Comparison of ENCODE assay signal across 8 cellular contexts in genomic region chr1:26225033-26225831, GRCh38. TPM values are rescaled to one million over a fixed set of nuclear protein-coding genes. Genes with fewer than 3 reads are reported as not detected.
DNase-seq lines count a peak whose midpoint lies in the region; ATAC-seq and TF ChIP-seq lines count a peak whose summit lies in the region.

No MANE protein-coding gene starts in this region.

- DNase-seq in AG20443 (ENCODE audit: low spot score) (peak; percentile 61), RPMI7951 (ENCODE audit: low read depth) (peak; percentile 28), ascending aorta (ENCODE audit: low spot score in 2 of 2) (peak in 1 of 2 donors; percentile 71), hypothalamus (lab: John Stamatoyannopoulos, UW) (peak in 49 of 51 donors; percentile 4 to 76 (median 43)), posterior cingulate gyrus (peak; percentile 48 to 96 (median 74)), NCI-H1417 (lab: John Stamatoyannopoulos, UW) (no peak)

- no peak for ATAC-seq in HG03460 (IDR thresholded peaks at IDR 0.05; ENCODE audit: unreplicated experiment)
- no peak for ATAC-seq in GM21381 (IDR thresholded peaks at IDR 0.05; ENCODE audit: unreplicated experiment)

- no peaks in the 10 kb centered on the region for H3K36me3 ChIP-seq in ascending aorta

- intact Hi-C loops in ascending aorta (cut with DNase I) (no loop called here), posterior cingulate gyrus (cut with DNase I) (no loop called here)

- no peak overlapping the region for H3K27ac ChIP-seq in ascending aorta

- peaks cover 0 to 8% of the 10 kb centered on the region in 2 donors for H3K4me1 ChIP-seq in ascending aorta

- no peaks in the 10 kb centered on the region for H3K27me3 ChIP-seq in ascending aorta

- no peaks in the 10 kb centered on the region for H3K9me3 ChIP-seq in ascending aorta

- no peak for TF ChIP-seq CTCF in ascending aorta (IDR thresholded peaks at IDR 0.05)

- peak overlapping the region; percentile 56 to 61 for H3K4me3 ChIP-seq in ascending aorta

RNA-seq across cellular contexts. Expression of gene CEP85, which starts 8.8 kb away (rescaled TPM):
- 27.8 and 30.5 TPM in 2 replicates for total RNA-seq in RPMI7951 (2014; rRNA removed; shearing (Covaris generic))
- 5.0 TPM for total RNA-seq in ascending aorta

RNA-seq across cellular contexts. Expression of gene CATSPER4, which starts 34.8 kb away (rescaled TPM):
- not detected in 2 replicates for total RNA-seq in RPMI7951 (2014; rRNA removed; shearing (Covaris generic))
- total RNA-seq in ascending aorta = not detected

RNA-seq across cellular contexts. Expression of gene CNKSR1, which starts 47.9 kb away (rescaled TPM):
- under 0.01 and 0.12 TPM in 2 replicates for total RNA-seq in RPMI7951 (2014; rRNA removed; shearing (Covaris generic))
- total RNA-seq in ascending aorta = not detected

RNA-seq across cellular contexts. Expression of gene ZNF593OS, which starts 53.6 kb away (rescaled TPM):
- total RNA-seq in RPMI7951 (2014; rRNA removed; shearing (Covaris generic)) = not detected in 2 replicates
- not detected for total RNA-seq in ascending aorta

RNA-seq across cellular contexts. Expression of gene SH3BGRL3, which starts 54.7 kb away (rescaled TPM):
- total RNA-seq in RPMI7951 (2014; rRNA removed; shearing (Covaris generic)) = 224 and 307 TPM in 2 replicates
- total RNA-seq in ascending aorta = 228 TPM

Comparison
In these comparisons a context has a peak if more than half of its experiments do, and no peak if none do; other contexts are left out.
1. DNase-seq: peak in AG20443 (single experiment), RPMI7951 (single experiment), hypothalamus (49 of 51) and posterior cingulate gyrus (10 of 10); none in NCI-H1417 (0 of 3).